In the genomic region with DNA sequence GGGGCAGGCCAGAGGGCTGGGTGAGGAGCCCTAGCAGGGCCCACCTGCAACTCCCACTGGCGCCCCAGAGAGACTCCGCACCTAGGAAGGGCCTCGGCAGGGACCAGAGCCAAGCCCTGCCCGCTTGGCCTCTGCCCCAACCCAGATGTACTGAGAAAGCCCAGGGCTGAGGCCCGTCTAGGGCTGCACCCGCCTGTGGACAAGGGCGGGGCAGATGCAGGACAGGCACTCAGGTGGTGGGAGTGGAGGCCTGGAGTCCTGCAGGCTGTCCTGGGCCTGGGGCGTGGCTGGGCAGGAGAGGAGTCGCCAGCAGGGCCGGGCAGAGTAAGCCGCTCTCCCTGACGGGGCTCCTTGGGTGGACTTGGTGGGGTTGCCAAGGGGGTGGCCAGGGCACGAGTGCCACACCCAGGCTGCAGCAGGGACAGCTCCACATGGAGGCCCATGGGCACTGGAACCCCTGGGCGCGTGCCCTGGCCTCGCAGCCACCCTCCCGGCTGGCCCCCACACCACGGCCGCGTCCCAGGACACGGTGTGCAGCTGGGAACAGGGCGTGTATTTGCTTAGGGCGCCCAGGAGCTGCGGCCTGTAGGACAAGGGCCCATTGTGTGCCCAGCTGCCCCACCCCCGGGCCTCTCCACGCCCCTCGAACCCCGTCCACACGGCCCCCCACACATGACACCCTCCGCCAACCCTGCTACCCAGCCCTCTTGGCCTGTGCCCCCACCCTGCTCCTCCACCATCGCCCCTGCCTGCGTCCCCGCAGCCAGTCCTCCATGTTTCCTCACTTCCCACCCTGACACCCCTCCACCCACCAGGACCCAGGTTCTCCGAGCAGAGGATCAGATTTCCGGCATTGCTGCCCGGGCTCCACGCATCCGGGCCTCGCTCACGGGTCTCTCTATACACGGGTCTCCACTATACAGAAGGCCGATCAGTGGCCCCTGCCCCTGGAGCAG, we compare ENCODE assay signal across 14 cellular contexts. TPM values are rescaled to one million over a fixed set of nuclear protein-coding genes. Genes with fewer than 3 reads are reported as not detected.
DNase-seq lines count a peak whose midpoint lies in the region; ATAC-seq, FAIRE-seq and TF ChIP-seq lines count a peak whose summit lies in the region.
"Had no signal": no experiment of that assay in that cellular context is flagged by ENCODE, and none has a peak within 500 bp of the region (broad histone marks: within the 10 kb centered on the region; RNA-seq: fewer than 3 reads in every experiment).

No MANE protein-coding gene starts in this region.

- no peak overlapping the region for H4K8ac ChIP-seq in H1 (ENCODE audit: extremely low read depth, insufficient read depth, low read length)

- ATAC-seq in heart left ventricle (peak in 3 of 4 donors; percentile 27 to 41 (median 37)), GM19467 (IDR thresholded peaks at IDR 0.05; ENCODE audit: unreplicated experiment) (no peak)
- no peak for ATAC-seq in CD4-positive, alpha-beta T cell (ENCODE audit: poor library complexity)

- no peaks in the 10 kb centered on the region for H3K36me3 Mint-ChIP-seq in CD4-positive, alpha-beta T cell (ENCODE audit: low read depth)

- no peak overlapping the region for H2AK5ac ChIP-seq in H1 (ENCODE audit: low read depth, low read length)

- H3K27ac ChIP-seq in heart left ventricle (no peak overlapping the region), right atrium auricular region (no peak overlapping the region), H1 (ENCODE audit: low read depth, low read length) (no peak overlapping the region), vagina (peak overlapping the region; percentile 89)
- no peak overlapping the region for H3K27ac ChIP-seq in CD4-positive, alpha-beta T cell (ENCODE audit: low read depth, low read length)

- H2BK120ac ChIP-seq in H1 (replicated peaks; ENCODE audit: low read depth, low read length): no peak overlapping the region

- no peak overlapping the region for H2BK20ac ChIP-seq in H1 (ENCODE audit: low read length)

- H2AFZ ChIP-seq in H1 (ENCODE audit: low read length): no peak overlapping the region

- H3K36me3 ChIP-seq in heart left ventricle (no peaks in the 10 kb centered on the region), right atrium auricular region (no peaks in the 10 kb centered on the region), H1 (ENCODE audit: control insufficient read depth in 2 of 4, insufficient read depth in 4 of 4, low read length in 3 of 4) (no peaks in the 10 kb centered on the region), mucosa of stomach (ENCODE audit: control insufficient read depth, insufficient read depth, low read length) (no peaks in the 10 kb centered on the region), vagina (no peaks in the 10 kb centered on the region)

- no peak overlapping the region for H3K23ac ChIP-seq in H1 (ENCODE audit: insufficient read length)

- H3K23me2 ChIP-seq in H1 (ENCODE audit: low read depth, low read length): no peaks in the 10 kb centered on the region

- H3K27ac Mint-ChIP-seq in CD4-positive, alpha-beta T cell: no peak overlapping the region

- no peaks in the 10 kb centered on the region for H3K27me3 ChIP-seq in heart left ventricle
- no peaks in the 10 kb centered on the region for H3K27me3 ChIP-seq in right atrium auricular region
- H3K27me3 ChIP-seq in H1 (replicated peaks in 1 of 4; ENCODE audit: control insufficient read depth in 3 of 4, extremely low read depth in 1 of 4, insufficient read depth in 3 of 4, low read length in 3 of 4): no peaks in the 10 kb centered on the region
- H3K27me3 ChIP-seq in mucosa of stomach (ENCODE audit: control insufficient read depth, insufficient read depth, low read length): no peaks in the 10 kb centered on the region
- no peaks in the 10 kb centered on the region for H3K27me3 ChIP-seq in vagina
- no peaks in the 10 kb centered on the region for H3K27me3 ChIP-seq in CD4-positive, alpha-beta T cell (ENCODE audit: control insufficient read depth, insufficient read depth, low read length)

- H2BK12ac ChIP-seq in H1 (ENCODE audit: low read depth, low read length): no peak overlapping the region

- TF ChIP-seq RAD21 in H1 (IDR thresholded peaks at IDR 0.05 in 1 of 2, conservative IDR thresholded peaks at IDR 0.05 in 1 of 2; ENCODE audit: low read depth in 2 of 2, low read length in 2 of 2): no peak

- no peaks in the 10 kb centered on the region for H3K79me2 ChIP-seq in H1 (ENCODE audit: control insufficient read depth in 1 of 2, insufficient read depth in 2 of 2, low read length in 2 of 2)

- no peak overlapping the region for H4K5ac ChIP-seq in H1 (ENCODE audit: insufficient read length, low read depth, low read length)

- H3K4me1 ChIP-seq in heart left ventricle (peaks cover 10 to 27% (median 20%) of the 10 kb centered on the region in 12 donors), right atrium auricular region (peaks cover 0 to 29% of the 10 kb centered on the region in 2 donors), H1 (replicated peaks in 1 of 4; ENCODE audit: control insufficient read depth in 3 of 4, insufficient read depth in 4 of 4, low read length in 3 of 4) (peaks cover 0 to 32% (median 17%) of the 10 kb centered on the region in 4 experiments; a peak in 5 of 7 replicates), mucosa of stomach (ENCODE audit: control insufficient read depth, insufficient read depth, low read length) (peaks cover 71% of the 10 kb centered on the region), vagina (peaks cover 52% of the 10 kb centered on the region)

- no peaks in the 10 kb centered on the region for H3K79me1 ChIP-seq in H1 (ENCODE audit: low read depth, low read length)

- DNase-seq in heart left ventricle (no peak), right atrium auricular region (ENCODE audit: low spot score) (no peak), H1 (ENCODE audit: low read depth in 1 of 2, low spot score in 2 of 2) (no peak), vagina (ENCODE audit: extremely low spot score in 2 of 2) (no peak), NCI-H2227 (lab: John Stamatoyannopoulos, UW; ENCODE audit: unreplicated experiment) (no peak)
- no peak for DNase-seq in CD4-positive, alpha-beta T cell
- DNase-seq: activated CD4-positive, CD25-positive, alpha-beta regulatory T cell; aorta; MM.1S; NCI-H446 treated with DMSO at 0.1 percent for 48 hours; right cardiac atrium; SIG-M5 had no signal

- H3K9ac ChIP-seq in H1 (replicated peaks in 1 of 4; ENCODE audit: extremely low read depth in 1 of 4, low read depth in 3 of 4, low read length in 3 of 4) (no peak overlapping the region), mucosa of stomach (ENCODE audit: low read length) (peak overlapping the region; percentile 90)

- H3K27me3 Mint-ChIP-seq in CD4-positive, alpha-beta T cell: no peaks in the 10 kb centered on the region

- no peak for TF ChIP-seq POLR2A in heart left ventricle (IDR thresholded peaks at IDR 0.05)
- no peak for TF ChIP-seq POLR2A in H1 (IDR thresholded peaks at IDR 0.05; ENCODE audit: control extremely low read depth in 1 of 2, low read depth in 2 of 2, low read length in 2 of 2)
- no peak for TF ChIP-seq POLR2A in vagina (IDR thresholded peaks at IDR 0.05)

- H4K91ac ChIP-seq in H1 (replicated peaks; ENCODE audit: insufficient read length, low read length): no peak overlapping the region

- FAIRE-seq in H1 (lab: Jason Lieb, UNC): no peak

- TF ChIP-seq CTCF in heart left ventricle (IDR thresholded peaks at IDR 0.05) (no peak), right atrium auricular region (IDR thresholded peaks at IDR 0.05) (no peak), H1 (IDR thresholded peaks at IDR 0.05; ENCODE audit: control extremely low read depth in 1 of 3, insufficient read depth in 1 of 3, low read depth in 1 of 3, low read length in 3 of 3) (no peak), vagina (IDR thresholded peaks at IDR 0.05) (no peak)
- TF ChIP-seq CTCF in CD4-positive, alpha-beta T cell (IDR thresholded peaks at IDR 0.05): no peak

- no peak overlapping the region for H3K4ac ChIP-seq in H1 (replicated peaks; ENCODE audit: insufficient read length, low read depth, low read length)

- no peak overlapping the region for H3K4me3 ChIP-seq in heart left ventricle
- no peak overlapping the region for H3K4me3 ChIP-seq in right atrium auricular region
- no peak overlapping the region for H3K4me3 ChIP-seq in H1 (ENCODE audit: extremely low read depth in 1 of 4, insufficient read depth in 2 of 4, low read depth in 3 of 4, low read length in 4 of 4)
- H3K4me3 ChIP-seq in mucosa of stomach (ENCODE audit: low read length): peak overlapping the region; percentile 42
- peak overlapping the region in 1 of 2 donors; percentile 10 for H3K4me3 ChIP-seq in vagina

- TF ChIP-seq EP300 in H1 (IDR thresholded peaks at IDR 0.05; ENCODE audit: borderline replicate concordance in 1 of 2, low read depth in 2 of 2, low read length in 2 of 2): no peak

- WGBS in heart left ventricle, 4 donors: 82 to 92% (median 88%) methylated on average over 28 to 42 of the region's 42 CpGs
- 86% methylated on average over 28 of the region's 42 CpGs; no CpG with 5 or more reads in 1 of the 2 experiments for WGBS in H1 (ENCODE audit: extremely low coverage in 1 of 2, insufficient coverage in 1 of 2, insufficient read length in 1 of 2, insufficient replicate concordance in 2 of 2, low coverage in 1 of 2, low lambda C conversion rate in 2 of 2, missing lambda C conversion rate in 1 of 2), 2 experiments

- H4K20me1 ChIP-seq in H1 (replicated peaks in 1 of 2; ENCODE audit: control insufficient read depth in 1 of 2, insufficient read depth in 2 of 2, low read length in 2 of 2): peaks cover 0 to 2% of the 10 kb centered on the region in 2 experiments

- no peak overlapping the region for H3K14ac ChIP-seq in H1 (ENCODE audit: insufficient read length)

- intact Hi-C loops in heart left ventricle (cut with DNase I) (no loop called here), vagina (cut with DNase I) (no loop called here)
- intact Hi-C loops in CD4-positive, alpha-beta T cell (cut with DNase I, micrococcal nuclease): no loop called here

- peaks cover 6% of the 10 kb centered on the region for H3K4me1 Mint-ChIP-seq in CD4-positive, alpha-beta T cell (ENCODE audit: low read depth)

- no peaks in the 10 kb centered on the region for H3K9me3 Mint-ChIP-seq in CD4-positive, alpha-beta T cell

- no peak overlapping the region for H3K18ac ChIP-seq in H1 (ENCODE audit: extremely low read depth, low read length)

- peak overlapping the region; percentile 60; the same call in 1 of the 2 replicates for H2BK5ac ChIP-seq in H1 (ENCODE audit: low read depth, low read length)

- CTCF ChIA-PET in H1 (lab: Charles Lee; ENCODE audit: partially characterized antibody): interaction anchor here (0.8 to 1.5 kb wide), 2 partner anchors 27 to 81 kb away, joined by 4 read pairs; no protein-coding TSS in a partner anchor
- CTCF ChIA-PET in CD4-positive, alpha-beta T cell (lab: Charles Lee): no interaction called here

- H3K4me3 Mint-ChIP-seq in CD4-positive, alpha-beta T cell: no peak overlapping the region

- no peak overlapping the region for H3K56ac ChIP-seq in H1 (replicated peaks; ENCODE audit: insufficient read length, low read depth, low read length)

- H3K9me3 ChIP-seq in heart left ventricle (no peaks in the 10 kb centered on the region), right atrium auricular region (no peaks in the 10 kb centered on the region), H1 (ENCODE audit: insufficient read depth in 2 of 2, low read depth in 1 of 2, low read length in 1 of 2) (no peaks in the 10 kb centered on the region), mucosa of stomach (ENCODE audit: control insufficient read depth, low read length) (no peaks in the 10 kb centered on the region), vagina (no peaks in the 10 kb centered on the region)
- H3K9me3 ChIP-seq in CD4-positive, alpha-beta T cell (ENCODE audit: control insufficient read depth, low read length): no peaks in the 10 kb centered on the region

- POLR2A ChIA-PET in H1 (lab: Charles Lee; ENCODE audit: partially characterized antibody): interaction anchor here (2.3 kb wide), 1 partner anchor 10 kb away, joined by 7 read pairs; no protein-coding TSS in a partner anchor
- POLR2A ChIA-PET in CD4-positive, alpha-beta T cell (lab: Charles Lee): no interaction called here

- H2BK15ac ChIP-seq in H1 (ENCODE audit: low read length): peak overlapping the region; percentile 29; the same call in 1 of the 2 replicates

- no peak overlapping the region for H3K4me2 ChIP-seq in H1 (ENCODE audit: insufficient read depth in 1 of 2, low read depth in 2 of 2, low read length in 2 of 2)

RNA-seq across cellular contexts. Expression of a gene that starts 11.3 kb away (rescaled TPM):
- total RNA-seq in heart left ventricle: 100 to 1,000 TPM in 1 of 9 donors, 10 to 100 TPM in 8; 37.7 to 118 (median 51.0) TPM
- 10 to 100 TPM; 45.1 to 50.2 TPM for polyA plus RNA-seq in heart left ventricle
- total RNA-seq in right atrium auricular region: 10 to 100 TPM; 64.5 to 66.9 TPM
- total RNA-seq in H1 (2021; fragmentation: NEBNext Ultra II Directional; extraction: Animal tissue kit (Norgen Biotek cat#: 25700)): 30.0 and 31.2 TPM in 2 replicates
- 22.6 and 40.2 TPM in 2 replicates for polyA plus RNA-seq in H1 (2011; rRNA removed)
- polyA plus RNA-seq in H1 (2011; cell fraction: cytosol; rRNA removed): 20.5 TPM
- polyA plus RNA-seq in H1 (2011; cell fraction: nucleus; rRNA removed): 43.4 TPM
- 16.0 to 28.8 TPM (median 24.5 TPM) in 4 replicates for polyA plus RNA-seq in H1 (2012, experiment 1 of 2)
- 23.8 TPM for polyA plus RNA-seq in H1 (2012, experiment 2 of 2)
- 20.9 TPM for polyA plus RNA-seq in H1 (2013, experiment 1 of 2)
- polyA plus RNA-seq in H1 (2013, experiment 2 of 2): 21.1 TPM
- polyA minus RNA-seq in H1 (2011; rRNA and poly(A)+ RNA removed): 3.8 and 3.9 TPM in 2 replicates
- 17.7 TPM for polyA minus RNA-seq in H1 (2011; cell fraction: cytosol; rRNA and poly(A)+ RNA removed)
- polyA minus RNA-seq in H1 (2011; cell fraction: nucleus; rRNA and poly(A)+ RNA removed): 20.5 TPM
- total RNA-seq in vagina: 97.2 TPM
- 100 to 1,000 TPM; 224 to 230 TPM for total RNA-seq in CD4-positive, alpha-beta T cell

RNA-seq across cellular contexts. Expression of a gene that starts 30.8 kb away (rescaled TPM):
- total RNA-seq in heart left ventricle: 10 to 100 TPM; 16.7 to 36.2 (median 21.6) TPM
- 10 to 100 TPM; 15.0 to 70.3 TPM for polyA plus RNA-seq in heart left ventricle
- 10 to 100 TPM; 16.1 to 28.5 TPM for total RNA-seq in right atrium auricular region
- total RNA-seq in H1 (2021; fragmentation: NEBNext Ultra II Directional; extraction: Animal tissue kit (Norgen Biotek cat#: 25700)): 36.6 and 39.4 TPM in 2 replicates
- 24.5 and 34.3 TPM in 2 replicates for polyA plus RNA-seq in H1 (2011; rRNA removed)
- 35.6 TPM for polyA plus RNA-seq in H1 (2011; cell fraction: cytosol; rRNA removed)
- 52.5 TPM for polyA plus RNA-seq in H1 (2011; cell fraction: nucleus; rRNA removed)
- polyA plus RNA-seq in H1 (2012, experiment 1 of 2): 19.3 to 35.8 TPM (median 34.6 TPM) in 4 replicates
- 23.7 TPM for polyA plus RNA-seq in H1 (2012, experiment 2 of 2)
- 24.9 TPM for polyA plus RNA-seq in H1 (2013, experiment 1 of 2)
- polyA plus RNA-seq in H1 (2013, experiment 2 of 2): 26.3 TPM
- polyA minus RNA-seq in H1 (2011; rRNA and poly(A)+ RNA removed): 6.1 and 8.2 TPM in 2 replicates
- 8.7 TPM for polyA minus RNA-seq in H1 (2011; cell fraction: cytosol; rRNA and poly(A)+ RNA removed)
- 8.0 TPM for polyA minus RNA-seq in H1 (2011; cell fraction: nucleus; rRNA and poly(A)+ RNA removed)
- 34.4 TPM for total RNA-seq in vagina
- total RNA-seq in CD4-positive, alpha-beta T cell: 10 to 100 TPM; 21.2 to 23.3 TPM

RNA-seq across cellular contexts. Expression of a gene that starts 31.0 kb away (rescaled TPM):
- total RNA-seq in heart left ventricle: 10 to 100 TPM in 8 of 9 donors, 1 to 10 TPM in 1; 9.8 to 26.8 (median 15.2) TPM
- 10 to 100 TPM in 1 of 2 donors, 1 to 10 TPM in 1; 9.1 to 12.4 TPM for polyA plus RNA-seq in heart left ventricle
- total RNA-seq in right atrium auricular region: 10 to 100 TPM; 19.7 to 19.8 TPM
- 22.5 and 25.0 TPM in 2 replicates for total RNA-seq in H1 (2021; fragmentation: NEBNext Ultra II Directional; extraction: Animal tissue kit (Norgen Biotek cat#: 25700))
- 13.4 and 24.1 TPM in 2 replicates for polyA plus RNA-seq in H1 (2011; rRNA removed)
- 16.1 TPM for polyA plus RNA-seq in H1 (2011; cell fraction: cytosol; rRNA removed)
- polyA plus RNA-seq in H1 (2011; cell fraction: nucleus; rRNA removed): 28.5 TPM
- 14.6 to 25.7 TPM (median 22.3 TPM) in 4 replicates for polyA plus RNA-seq in H1 (2012, experiment 1 of 2)
- 19.9 TPM for polyA plus RNA-seq in H1 (2012, experiment 2 of 2)
- 23.8 TPM for polyA plus RNA-seq in H1 (2013, experiment 1 of 2)
- polyA plus RNA-seq in H1 (2013, experiment 2 of 2): 25.7 TPM
- polyA minus RNA-seq in H1 (2011; rRNA and poly(A)+ RNA removed): 20.3 and 23.2 TPM in 2 replicates
- 11.2 TPM for polyA minus RNA-seq in H1 (2011; cell fraction: cytosol; rRNA and poly(A)+ RNA removed)
- 7.9 TPM for polyA minus RNA-seq in H1 (2011; cell fraction: nucleus; rRNA and poly(A)+ RNA removed)
- 21.4 TPM for total RNA-seq in vagina
- total RNA-seq in CD4-positive, alpha-beta T cell: 10 to 100 TPM; 13.5 to 14.6 TPM

Comparison
In these comparisons a context has a peak if more than half of its experiments do, and no peak if none do; other contexts are left out.
1. ATAC-seq: peak in heart left ventricle (3 of 4); none in GM19467 (single experiment) and CD4-positive, alpha-beta T cell (single experiment).